ENCODE assay signal across 11 cellular contexts in genomic region chr5:66960373-66961137, GRCh38.
A peak's percentile ranks its signal among the peaks of the same experiment; 100 is the strongest.
DNase-seq lines count a peak whose midpoint lies in the region; FAIRE-seq and TF ChIP-seq lines count a peak whose summit lies in the region.
"Had no signal": no experiment of that assay in that cellular context is flagged by ENCODE, and none has a peak within 500 bp of the region (broad histone marks: within the 10 kb centered on the region; RNA-seq: fewer than 3 reads in every experiment).

No MANE protein-coding gene starts in this region.

- no peaks in the 10 kb centered on the region for H4K20me1 ChIP-seq in SK-N-SH (ENCODE audit: insufficient read depth)

- no peak for TF ChIP-seq RAD21 in SK-N-SH (IDR thresholded peaks at IDR 0.05; ENCODE audit: low read length)

- H3K4me1 ChIP-seq in SK-N-SH (ENCODE audit: control insufficient read depth in 1 of 2, insufficient read depth in 2 of 2, low read depth in 1 of 2, low read length in 1 of 2): peaks cover 13 to 28% of the 10 kb centered on the region in 2 experiments; a peak in 3 of 4 replicates
- H3K4me1 ChIP-seq in right atrium auricular region: peaks cover 0 to 53% of the 10 kb centered on the region in 2 donors
- no peaks in the 10 kb centered on the region for H3K4me1 ChIP-seq in small intestine (ENCODE audit: control insufficient read depth in 2 of 2, insufficient read depth in 1 of 2, low read depth in 1 of 2, low read length in 1 of 2)

- no peak overlapping the region; the same call in none of the 2 replicates for H2AFZ ChIP-seq in SK-N-SH (ENCODE audit: low read depth)

- no peak for FAIRE-seq in small intestine (lab: Jason Lieb, UNC)
- FAIRE-seq in urothelium cell line (lab: Jason Lieb, UNC): no peak
- FAIRE-seq: TTC549 had no signal

- no peaks in the 10 kb centered on the region for H3K9me2 ChIP-seq in SK-N-SH

- H3K9me3 ChIP-seq in SK-N-SH: no peaks in the 10 kb centered on the region
- H3K9me3 ChIP-seq in right atrium auricular region: no peaks in the 10 kb centered on the region
- no peaks in the 10 kb centered on the region for H3K9me3 ChIP-seq in small intestine (ENCODE audit: control insufficient read depth, low read depth)

- POLR2A ChIA-PET in SK-N-SH (lab: Yijun Ruan, JAX): no interaction called here

- H3K27ac ChIP-seq in SK-N-SH (ENCODE audit: low read depth in 2 of 2, low read length in 1 of 2) (peak overlapping the region; percentile 53 to 58; a peak in 2 of 4 replicates), right atrium auricular region (peak overlapping the region; percentile 67 to 79), small intestine (ENCODE audit: low read depth in 1 of 2, low read length in 1 of 2) (no peak overlapping the region)
- H3K27ac ChIP-seq: KMS-11 had no signal

- CTCF ChIA-PET in SK-N-SH (lab: Yijun Ruan, JAX): interaction anchor here (0.9 to 2.5 kb wide), 3 partner anchors 10 to 27 kb away, joined by 3 to 10 read pairs (median 4); no protein-coding TSS in a partner anchor

- no peak for TF ChIP-seq CTCF in SK-N-SH (IDR thresholded peaks at IDR 0.05)
- TF ChIP-seq CTCF in right atrium auricular region (IDR thresholded peaks at IDR 0.05): no peak

- 54% methylated on average over 7 of the region's 7 CpGs for WGBS in SK-N-SH (ENCODE audit: low lambda C conversion rate)
- 18 to 41% (median 25%) methylated on average over 7 of the region's 7 CpGs for WGBS in small intestine, 3 donors

- H3K4me2 ChIP-seq in SK-N-SH: no peak overlapping the region
- H3K4me2 ChIP-seq: KMS-11 had no signal

- TF ChIP-seq EP300 in SK-N-SH (IDR thresholded peaks at IDR 0.05; ENCODE audit: borderline replicate concordance in 1 of 2, low read depth in 1 of 2, low read length in 1 of 2): no peak

- H3K79me2 ChIP-seq in SK-N-SH (ENCODE audit: insufficient read depth): no peaks in the 10 kb centered on the region

- H3K4me3 ChIP-seq in H7 (ENCODE audit: insufficient read depth, low read depth, low read length) (no peak overlapping the region), SK-N-SH (ENCODE audit: low read depth in 2 of 2, low read length in 1 of 2) (no peak overlapping the region), right atrium auricular region (peak overlapping the region in 1 of 2 donors; percentile 9), small intestine (ENCODE audit: low read depth in 1 of 2, low read length in 2 of 2) (no peak overlapping the region)

- H3K36me3 ChIP-seq in H7 (replicated peaks; ENCODE audit: control insufficient read depth, insufficient read depth, low read length) (no peaks in the 10 kb centered on the region), SK-N-SH (replicated peaks in 1 of 2; ENCODE audit: control insufficient read depth in 1 of 2, insufficient read depth in 2 of 2, low read length in 1 of 2) (no peaks in the 10 kb centered on the region), right atrium auricular region (no peaks in the 10 kb centered on the region), small intestine (ENCODE audit: control insufficient read depth in 2 of 2, insufficient read depth in 2 of 2, low read length in 2 of 2) (no peaks in the 10 kb centered on the region)

- peak; percentile 13 for DNase-seq in H7
- no peak for DNase-seq in SK-N-SH
- no peak for DNase-seq in right atrium auricular region (ENCODE audit: low spot score)
- DNase-seq in small intestine: peak; percentile 23
- DNase-seq in cortex of kidney (lab: John Stamatoyannopoulos, UW): no peak
- no peak for DNase-seq in urothelium cell line (ENCODE audit: low spot score)
- no peak for DNase-seq in NCI-H526 (lab: John Stamatoyannopoulos, UW)
- no peak for DNase-seq in CD1c-positive myeloid dendritic cell (ENCODE audit: extremely low spot score)
- DNase-seq: amygdala had no signal

- no peak overlapping the region for H3K9ac ChIP-seq in SK-N-SH
- H3K9ac ChIP-seq: KMS-11 had no signal

- H3K27me3 ChIP-seq in H7 (ENCODE audit: control insufficient read depth, insufficient read depth, low read length) (no peaks in the 10 kb centered on the region), SK-N-SH (ENCODE audit: insufficient read depth) (no peaks in the 10 kb centered on the region), right atrium auricular region (no peaks in the 10 kb centered on the region), small intestine (ENCODE audit: control insufficient read depth in 2 of 2, insufficient read depth in 2 of 2, low read length in 2 of 2) (no peaks in the 10 kb centered on the region)

- no peaks in the 10 kb centered on the region for H3F3A ChIP-seq in SK-N-SH (replicated peaks; ENCODE audit: insufficient read depth)

TF ChIP-seq in SK-N-SH, 30 proteins besides CTCF, POLR2A, EP300 and RAD21:
- TF ChIP-seq TCF12 (IDR thresholded peaks at IDR 0.05) (peak; percentile 26; the same call in 1 of the 2 replicates), CHD2 (IDR thresholded peaks at IDR 0.05; ENCODE audit: low read length, partially characterized antibody) (no peak), YY1 (IDR thresholded peaks at IDR 0.05; ENCODE audit: low read depth) (no peak), SMC3 (IDR thresholded peaks at IDR 0.05; ENCODE audit: low read depth, low read length) (no peak)
- TF ChIP-seq, protein P1, sequence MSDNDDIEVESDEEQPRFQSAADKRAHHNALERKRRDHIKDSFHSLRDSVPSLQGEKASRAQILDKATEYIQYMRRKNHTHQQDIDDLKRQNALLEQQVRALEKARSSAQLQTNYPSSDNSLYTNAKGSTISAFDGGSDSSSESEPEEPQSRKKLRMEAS (IDR thresholded peaks at IDR 0.05; ENCODE audit: low read depth): no peak

Comparison
In these comparisons a context has a peak if more than half of its experiments do, and no peak if none do; other contexts are left out.
1. DNase-seq: peak in H7 (single experiment) and small intestine (single experiment); none in SK-N-SH (single experiment), right atrium auricular region (single experiment), cortex of kidney (single experiment), urothelium cell line (single experiment), NCI-H526 (0 of 2) and CD1c-positive myeloid dendritic cell (single experiment).
2. H3K27ac ChIP-seq: peak in SK-N-SH (2 of 2) and right atrium auricular region (2 of 2); none in small intestine (0 of 2).